ENCODE assay signal across 8 cellular contexts in the genomic region with DNA sequence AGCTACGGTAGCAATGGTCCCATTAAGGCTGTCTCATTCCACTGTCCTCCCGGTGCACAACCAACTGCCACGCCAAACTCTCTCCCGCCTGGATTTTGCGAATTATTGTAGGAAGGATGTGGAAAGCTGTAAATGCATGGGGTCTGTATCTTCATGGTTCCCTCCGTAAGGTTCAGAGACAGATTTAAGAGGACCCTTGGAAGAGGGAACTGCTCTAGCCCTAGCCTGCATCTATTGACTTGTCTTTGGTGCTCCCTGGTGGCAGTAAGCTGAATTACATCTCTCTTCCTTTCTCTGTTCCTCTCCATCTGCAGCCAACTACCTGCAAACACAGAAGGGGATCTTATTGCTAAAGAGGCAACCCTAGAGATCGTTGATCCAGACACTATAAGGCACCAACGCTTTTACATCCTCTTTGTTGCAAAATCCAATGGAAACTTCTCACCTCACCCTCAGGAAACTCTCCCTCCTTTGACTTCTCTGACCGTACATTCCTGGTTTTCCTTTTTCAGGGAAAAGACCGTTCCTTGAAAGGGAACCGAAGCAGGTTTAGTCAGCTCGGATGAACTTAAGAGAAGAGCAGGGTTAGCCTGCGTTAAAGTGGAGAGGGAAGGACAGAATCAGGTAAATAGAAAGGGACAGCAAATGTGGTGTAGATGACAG. TPM values are rescaled to one million over a fixed set of nuclear protein-coding genes. Genes with fewer than 3 reads are reported as not detected.
DNase-seq lines count a peak whose midpoint lies in the region; ATAC-seq and TF ChIP-seq lines count a peak whose summit lies in the region.

No MANE protein-coding gene starts in this region.

- H3K4me3 ChIP-seq in WI38 (ENCODE audit: low read depth, low read length): no peak overlapping the region

- peaks cover 24% of the 10 kb centered on the region for H3K27me3 Mint-ChIP-seq in central memory CD8-positive, alpha-beta T cell

- peaks cover 3% of the 10 kb centered on the region for H3K36me3 Mint-ChIP-seq in central memory CD8-positive, alpha-beta T cell (ENCODE audit: insufficient read depth)

- H3K27ac Mint-ChIP-seq in central memory CD8-positive, alpha-beta T cell (ENCODE audit: low read depth): no peak overlapping the region

- intact Hi-C loops in Right ventricle myocardium superior (cut with DNase I) (loop anchor here (5.0 kb wide), 2 partner anchors 149 to 309 kb away; partner anchors contain the start of gene SPEF2), cardiac septum (cut with DNase I) (loop anchor here (2.0 to 5.0 kb wide), 2 partner anchors 150 to 309 kb away; partner anchors contain the start of gene SPEF2)

- no peak for DNase-seq in Right ventricle myocardium superior
- no peak for DNase-seq in cardiac septum (ENCODE audit: low spot score)
- peak; percentile 28 for DNase-seq in NCI-H2196 treated with DMSO at 0.1 percent for 48 hours (lab: John Stamatoyannopoulos, UW; ENCODE audit: unreplicated experiment)
- DNase-seq in central memory CD8-positive, alpha-beta T cell (ENCODE audit: low spot score in 2 of 2): peak; percentile 58 to 59
- peak; percentile 82 for DNase-seq in left kidney (ENCODE audit: low read depth, low spot score)
- DNase-seq in stimulated activated CD8-positive, alpha-beta memory T cell treated with anti-CD3 and anti-CD28 coated beads, Interleukin-4, amount 100 ng/mL, for 24 hours (ENCODE audit: low read depth): peak; percentile 33

- TF ChIP-seq CTCF in WI38 (IDR thresholded peaks at IDR 0.05; ENCODE audit: low read depth, low read length): peak; percentile 81

- ATAC-seq in Right ventricle myocardium superior (ENCODE audit: poor library complexity) (peak; percentile 78), HG02884 (IDR thresholded peaks at IDR 0.05; ENCODE audit: unreplicated experiment) (peak; percentile 51)
- ATAC-seq in central memory CD8-positive, alpha-beta T cell (replicated peaks; ENCODE audit: extremely low read depth, poor library complexity, severe bottlenecking): peak; percentile 24

- H3K9me3 Mint-ChIP-seq in central memory CD8-positive, alpha-beta T cell: no peaks in the 10 kb centered on the region

- H3K4me1 Mint-ChIP-seq in central memory CD8-positive, alpha-beta T cell: peaks cover 34% of the 10 kb centered on the region

- H3K4me3 Mint-ChIP-seq in central memory CD8-positive, alpha-beta T cell: peak overlapping the region; percentile 47

RNA-seq across cellular contexts. Expression of gene CAPSL, which starts 11.9 kb away (rescaled TPM):
- total RNA-seq in Right ventricle myocardium superior: not detected
- total RNA-seq in cardiac septum: not detected

Comparison
In these comparisons a context has a peak if more than half of its experiments do, and no peak if none do; other contexts are left out.
1. ATAC-seq: peak in every context shown above with its lines; median percentile 78 in Right ventricle myocardium superior; 51 in HG02884; 24 in central memory CD8-positive, alpha-beta T cell.
2. DNase-seq: peak in NCI-H2196 treated with DMSO at 0.1 percent for 48 hours (single experiment), central memory CD8-positive, alpha-beta T cell (2 of 2), left kidney (single experiment) and stimulated activated CD8-positive, alpha-beta memory T cell treated with anti-CD3 and anti-CD28 coated beads, Interleukin-4, amount 100 ng/mL, for 24 hours (single experiment); none in Right ventricle myocardium superior (single experiment) and cardiac septum (single experiment).